Comparison of ENCODE assay signal across 15 cellular contexts in genomic region chr4:56408978-56409377, GRCh38. TPM values are rescaled to one million over a fixed set of nuclear protein-coding genes. Genes with fewer than 3 reads are reported as not detected.
DNase-seq lines count a peak whose midpoint lies in the region; ATAC-seq, FAIRE-seq and TF ChIP-seq lines count a peak whose summit lies in the region.
"Had no signal": no experiment of that assay in that cellular context is flagged by ENCODE, and none has a peak within 500 bp of the region (broad histone marks: within the 10 kb centered on the region; RNA-seq: fewer than 3 reads in every experiment).

No MANE protein-coding gene starts in this region.

- TF ChIP-seq CTCF in HepG2 (CRISPR knock-in tag; IDR thresholded peaks at IDR 0.05) (no peak), right lobe of liver (IDR thresholded peaks at IDR 0.05) (no peak), H1 (IDR thresholded peaks at IDR 0.05; ENCODE audit: control extremely low read depth in 1 of 3, insufficient read depth in 1 of 3, low read depth in 1 of 3, low read length in 3 of 3) (no peak), nephron (IDR thresholded peaks at IDR 0.05; ENCODE audit: unreplicated experiment in 3 of 3) (no peak), prostate gland (IDR thresholded peaks at IDR 0.05) (no peak)

- H3K23me2 ChIP-seq in H1 (ENCODE audit: low read depth, low read length) = no peaks in the 10 kb centered on the region

- H3K18ac ChIP-seq in H1 (ENCODE audit: extremely low read depth, low read length) = no peak overlapping the region

- no peak overlapping the region for H2BK12ac ChIP-seq in H1 (ENCODE audit: low read depth, low read length)

- no peak for TF ChIP-seq EP300 in HepG2 (IDR thresholded peaks at IDR 0.05; ENCODE audit: low read depth in 2 of 2, low read length in 2 of 2)
- no peak for TF ChIP-seq EP300 in HepG2 (CRISPR knock-in tag; IDR thresholded peaks at IDR 0.05; ENCODE audit: borderline replicate concordance)
- no peak for TF ChIP-seq EP300 in H1 (IDR thresholded peaks at IDR 0.05; ENCODE audit: borderline replicate concordance in 1 of 2, low read depth in 2 of 2, low read length in 2 of 2)

- H2BK15ac ChIP-seq in H1 (ENCODE audit: low read length) = no peak overlapping the region

- no peaks in the 10 kb centered on the region; the same call in 1 of the 2 replicates for H3K79me1 ChIP-seq in H1 (ENCODE audit: low read depth, low read length)

- no peak overlapping the region for H2BK120ac ChIP-seq in H1 (replicated peaks; ENCODE audit: low read depth, low read length)

- ATAC-seq in HepG2 = no peak
- no peak for ATAC-seq in right lobe of liver
- ATAC-seq in HG02571 (IDR thresholded peaks at IDR 0.05; ENCODE audit: unreplicated experiment) = no peak
- ATAC-seq: PC-3 had no signal

- DNase-seq in HepG2 (ENCODE audit: low spot score) (no peak), right lobe of liver (no peak), H1 (ENCODE audit: low read depth in 1 of 2, low spot score in 2 of 2) (no peak), SK-N-DZ (ENCODE audit: low spot score) (no peak), T1000 (lab: John Stamatoyannopoulos, UW) (no peak), prostate gland (ENCODE audit: low spot score) (no peak)
- DNase-seq: C1 segment of cervical spinal cord, MM.1S, NCI-H1105 treated with DMSO at 0.1 percent for 48 hours, NCI-H187, PC-3 had no signal

- H3K36me3 ChIP-seq in HepG2 (replicated peaks in 1 of 2; ENCODE audit: control insufficient read depth in 1 of 2, insufficient read depth in 2 of 2, low read length in 2 of 2) (peaks cover 9 to 36% of the 10 kb centered on the region in 2 experiments), right lobe of liver (no peaks in the 10 kb centered on the region), H1 (ENCODE audit: control insufficient read depth in 2 of 4, insufficient read depth in 4 of 4, low read length in 3 of 4) (peaks cover 2 to 30% (median 21%) of the 10 kb centered on the region in 4 experiments; a peak in 7 of 8 replicates), prostate gland (no peaks in the 10 kb centered on the region)

- CTCF ChIA-PET in HepG2 (lab: Yijun Ruan, JAX; ENCODE audit: low intra/inter-chr PET ratio, low total read pairs) (no interaction called here), H1 (lab: Charles Lee; ENCODE audit: partially characterized antibody) (interaction anchor here (0.7 kb wide), 1 partner anchor 27 kb away, joined by 3 read pairs; the partner anchor contains the start of gene PPAT)

- H4K8ac ChIP-seq in H1 (ENCODE audit: extremely low read depth, insufficient read depth, low read length) = no peak overlapping the region

- no peak overlapping the region for H2BK20ac ChIP-seq in H1 (ENCODE audit: low read length)

- no peaks in the 10 kb centered on the region for H4K20me1 ChIP-seq in HepG2 (ENCODE audit: insufficient read depth, low read length)
- H4K20me1 ChIP-seq in H1 (replicated peaks in 1 of 2; ENCODE audit: control insufficient read depth in 1 of 2, insufficient read depth in 2 of 2, low read length in 2 of 2) = peaks cover 4 to 11% of the 10 kb centered on the region in 2 experiments

- no peak overlapping the region for H4K91ac ChIP-seq in H1 (replicated peaks; ENCODE audit: insufficient read length, low read length)

- no peak overlapping the region for H3K14ac ChIP-seq in H1 (ENCODE audit: insufficient read length)

- FAIRE-seq in HepG2 (lab: Jason Lieb, UNC) = no peak
- no peak for FAIRE-seq in H1 (lab: Jason Lieb, UNC)

- H3K9ac ChIP-seq in HepG2 (ENCODE audit: insufficient read depth, low read depth, low read length) = no peak overlapping the region
- no peak overlapping the region for H3K9ac ChIP-seq in H1 (replicated peaks in 1 of 4; ENCODE audit: extremely low read depth in 1 of 4, low read depth in 3 of 4, low read length in 3 of 4)
- H3K9ac ChIP-seq: KMS-11 had no signal

- H3K27me3 Mint-ChIP-seq in nephron (ENCODE audit: low read depth) = no peaks in the 10 kb centered on the region

- no peak for TF ChIP-seq RAD21 in HepG2 (CRISPR knock-in tag; IDR thresholded peaks at IDR 0.05)
- TF ChIP-seq RAD21 in H1 (IDR thresholded peaks at IDR 0.05 in 1 of 2, conservative IDR thresholded peaks at IDR 0.05 in 1 of 2; ENCODE audit: low read depth in 2 of 2, low read length in 2 of 2) = no peak

- peak overlapping the region; percentile 97 to 99 (median 98) for H3K27ac Mint-ChIP-seq in nephron

- TF ChIP-seq POLR2A in HepG2 (IDR thresholded peaks at IDR 0.05; ENCODE audit: insufficient read depth in 1 of 2, low read depth in 2 of 2, low read length in 2 of 2) = no peak
- no peak for TF ChIP-seq POLR2A in right lobe of liver (IDR thresholded peaks at IDR 0.05)
- no peak for TF ChIP-seq POLR2A in H1 (IDR thresholded peaks at IDR 0.05; ENCODE audit: control extremely low read depth in 1 of 2, low read depth in 2 of 2, low read length in 2 of 2)
- no peak for TF ChIP-seq POLR2A in prostate gland (IDR thresholded peaks at IDR 0.05)

- H3K23ac ChIP-seq in H1 (ENCODE audit: insufficient read length) = no peak overlapping the region

- no peaks in the 10 kb centered on the region for H3K9me3 Mint-ChIP-seq in nephron

- H3K4me3 ChIP-seq in HepG2 (replicated peaks in 1 of 3; ENCODE audit: insufficient read depth in 1 of 3, low read depth in 2 of 3, low read length in 3 of 3) (no peak overlapping the region), right lobe of liver (no peak overlapping the region), H1 (ENCODE audit: extremely low read depth in 1 of 4, insufficient read depth in 2 of 4, low read depth in 3 of 4, low read length in 4 of 4) (no peak overlapping the region), prostate gland (no peak overlapping the region)

- in situ Hi-C loops in HepG2 (cut with HindIII; ENCODE audit: extremely low pct_ligation_motif_present, low pct_unique_long_range_greater_than_20kb) = no loop called here

- H3K56ac ChIP-seq in H1 (replicated peaks; ENCODE audit: insufficient read length, low read depth, low read length) = no peak overlapping the region

- H3K27ac ChIP-seq in HepG2 (ENCODE audit: extremely low read length, insufficient read depth, low read length) = no peak overlapping the region
- no peak overlapping the region for H3K27ac ChIP-seq in right lobe of liver
- H3K27ac ChIP-seq in H1 (ENCODE audit: low read depth, low read length) = peak overlapping the region; percentile 5; the same call in 1 of the 2 replicates
- H3K27ac ChIP-seq in prostate gland = no peak overlapping the region
- H3K27ac ChIP-seq: HL-60, KMS-11 had no signal

- H4K5ac ChIP-seq in H1 (ENCODE audit: insufficient read length, low read depth, low read length) = no peak overlapping the region

- peaks cover 37% of the 10 kb centered on the region for H3K4me1 Mint-ChIP-seq in nephron

- H3K36me3 Mint-ChIP-seq in nephron (ENCODE audit: low read depth) = peaks cover 17% of the 10 kb centered on the region

- H2BK5ac ChIP-seq in H1 (ENCODE audit: low read depth, low read length) = no peak overlapping the region

- POLR2A ChIA-PET in HepG2 (lab: Yijun Ruan, JAX) = no interaction called here
- POLR2A ChIA-PET in H1 (lab: Charles Lee; ENCODE audit: partially characterized antibody) = interaction anchor here (0.9 kb wide), 1 partner anchor 22 kb away, joined by 10 read pairs; the partner anchor contains the start of gene AASDH

- no peak overlapping the region for H2AK5ac ChIP-seq in H1 (ENCODE audit: low read depth, low read length)

- H3K27me3 ChIP-seq in HepG2 (ENCODE audit: control insufficient read depth in 1 of 2, insufficient read depth in 2 of 2, low read length in 2 of 2) (no peaks in the 10 kb centered on the region), right lobe of liver (no peaks in the 10 kb centered on the region), H1 (replicated peaks in 1 of 4; ENCODE audit: control insufficient read depth in 3 of 4, extremely low read depth in 1 of 4, insufficient read depth in 3 of 4, low read length in 3 of 4) (no peaks in the 10 kb centered on the region), prostate gland (replicated peaks; ENCODE audit: insufficient read depth) (no peaks in the 10 kb centered on the region)

- H3K79me2 ChIP-seq in HepG2 (ENCODE audit: insufficient read depth, low read length) = peaks cover 56% of the 10 kb centered on the region
- peaks cover 4 to 86% of the 10 kb centered on the region in 2 experiments for H3K79me2 ChIP-seq in H1 (ENCODE audit: control insufficient read depth in 1 of 2, insufficient read depth in 2 of 2, low read length in 2 of 2)

- H3K4me2 ChIP-seq in HepG2 (ENCODE audit: low read depth, low read length) (no peak overlapping the region), H1 (ENCODE audit: insufficient read depth in 1 of 2, low read depth in 2 of 2, low read length in 2 of 2) (no peak overlapping the region)
- H3K4me2 ChIP-seq: KMS-11 had no signal

- WGBS in HepG2 (ENCODE audit: low lambda C conversion rate) = 98% methylated on average over 2 of the region's 2 CpGs
- WGBS in right lobe of liver (ENCODE audit: insufficient coverage, low coverage, low lambda C conversion rate, missing lambda C conversion rate) = 96% methylated on average over 2 of the region's 2 CpGs
- 85% methylated on average over 2 of the region's 2 CpGs; no CpG with 5 or more reads in 1 of the 2 experiments for WGBS in H1 (ENCODE audit: extremely low coverage in 1 of 2, insufficient coverage in 1 of 2, insufficient read length in 1 of 2, insufficient replicate concordance in 2 of 2, low coverage in 1 of 2, low lambda C conversion rate in 2 of 2, missing lambda C conversion rate in 1 of 2), 2 experiments
- WGBS in prostate gland = 89% methylated on average over 2 of the region's 2 CpGs

- H3K4me1 ChIP-seq in HepG2 (ENCODE audit: insufficient read depth, low read length) (peaks cover 24% of the 10 kb centered on the region), right lobe of liver (peaks cover 0 to 8% (median 0%) of the 10 kb centered on the region in 4 donors), H1 (replicated peaks in 1 of 4; ENCODE audit: control insufficient read depth in 3 of 4, insufficient read depth in 4 of 4, low read length in 3 of 4) (peaks cover 0 to 16% (median 2%) of the 10 kb centered on the region in 4 experiments; a peak in 3 of 7 replicates), prostate gland (replicated peaks) (no peaks in the 10 kb centered on the region)

- no TSS peak for BruUV-seq in HepG2 (replicated peaks; lab: Mats Ljungman, UMichigan)

- no peaks in the 10 kb centered on the region for H3K9me3 ChIP-seq in HepG2 (ENCODE audit: low read length)
- no peaks in the 10 kb centered on the region for H3K9me3 ChIP-seq in right lobe of liver
- no peaks in the 10 kb centered on the region for H3K9me3 ChIP-seq in H1 (ENCODE audit: insufficient read depth in 2 of 2, low read depth in 1 of 2, low read length in 1 of 2)
- no peaks in the 10 kb centered on the region for H3K9me3 ChIP-seq in prostate gland

- no peak overlapping the region for H3K4ac ChIP-seq in H1 (replicated peaks; ENCODE audit: insufficient read length, low read depth, low read length)

- H2AFZ ChIP-seq in HepG2 (ENCODE audit: low read length) (no peak overlapping the region), H1 (ENCODE audit: low read length) (no peak overlapping the region)

- H3K4me3 Mint-ChIP-seq in nephron = no peak overlapping the region

- intact Hi-C loops in HepG2 (cut with micrococcal nuclease; ENCODE audit: unreplicated experiment) (no loop called here), right lobe of liver (cut with DNase I) (no loop called here), prostate gland (cut with DNase I) (no loop called here)

RNA-seq across cellular contexts. Expression of gene AASDH, which starts 21.7 kb away (rescaled TPM):
- 12.6 and 16.8 TPM in 2 replicates for total RNA-seq in HepG2 (2016; rRNA removed; fragmentation: Illumina TruSeq; extraction: Trizol)
- 3.0 and 5.9 TPM in 2 replicates for total RNA-seq in HepG2 (2016; cell fraction: cytosol; rRNA removed; fragmentation: Illumina TruSeq; extraction: Trizol; ENCODE audit: low read depth)
- total RNA-seq in HepG2 (2016; cell fraction: insoluble cytoplasmic fraction; rRNA removed; fragmentation: Illumina TruSeq; extraction: Trizol) = 12.0 and 16.5 TPM in 2 replicates
- total RNA-seq in HepG2 (2016; cell fraction: membrane; rRNA removed; fragmentation: Illumina TruSeq; extraction: Trizol) = 4.5 and 5.5 TPM in 2 replicates
- total RNA-seq in HepG2 (2016; cell fraction: nucleus; rRNA removed; fragmentation: Illumina TruSeq; extraction: Trizol) = 15.5 and 16.0 TPM in 2 replicates
- polyA plus RNA-seq in HepG2 (2011; rRNA removed) = 7.8 and 14.1 TPM in 2 replicates
- polyA plus RNA-seq in HepG2 (2011; cell fraction: cytosol; rRNA removed) = 2.9 and 4.6 TPM in 2 replicates
- polyA plus RNA-seq in HepG2 (2011; cell fraction: nucleus; rRNA removed) = 9.1 and 12.4 TPM in 2 replicates
- 5.0 and 6.6 TPM in 2 replicates for polyA plus RNA-seq in HepG2 (2012)
- polyA plus RNA-seq in HepG2 (2016; cell fraction: cytosol; fragmentation: Illumina TruSeq; extraction: Trizol; ENCODE audit: low read depth) = 0.38 and 0.55 TPM in 2 replicates
- polyA plus RNA-seq in HepG2 (2016; cell fraction: insoluble cytoplasmic fraction; fragmentation: Illumina TruSeq; extraction: Trizol; ENCODE audit: low read depth) = 7.9 and 9.8 TPM in 2 replicates
- 1.1 and 1.3 TPM in 2 replicates for polyA plus RNA-seq in HepG2 (2016; cell fraction: membrane; fragmentation: Illumina TruSeq; extraction: Trizol; ENCODE audit: low read depth)
- 11.8 and 13.3 TPM in 2 replicates for polyA plus RNA-seq in HepG2 (2016; cell fraction: nucleus; fragmentation: Illumina TruSeq; extraction: Trizol; ENCODE audit: insufficient read depth, low read depth)
- 5.4 and 6.8 TPM in 2 replicates for polyA minus RNA-seq in HepG2 (2011; rRNA and poly(A)+ RNA removed; ENCODE audit: low replicate concordance)
- 4.6 and 5.3 TPM in 2 replicates for polyA minus RNA-seq in HepG2 (2011; cell fraction: cytosol; rRNA and poly(A)+ RNA removed)
- 38.4 and 47.6 TPM in 2 replicates for polyA minus RNA-seq in HepG2 (2011; cell fraction: nucleus; rRNA and poly(A)+ RNA removed)
- 10 to 100 TPM in 1 of 6 experiments, 1 to 10 TPM in 5; 4.8 to 10.1 (median 5.5) TPM for total RNA-seq in right lobe of liver
- total RNA-seq in H1 (2021; fragmentation: NEBNext Ultra II Directional; extraction: Animal tissue kit (Norgen Biotek cat#: 25700)) = 10.9 and 13.3 TPM in 2 replicates
- polyA plus RNA-seq in H1 (2011; rRNA removed) = 8.0 and 11.3 TPM in 2 replicates
- 7.1 TPM for polyA plus RNA-seq in H1 (2011; cell fraction: cytosol; rRNA removed)
- 3.1 TPM for polyA plus RNA-seq in H1 (2011; cell fraction: nucleus; rRNA removed)
- polyA plus RNA-seq in H1 (2012, experiment 1 of 2) = 6.2 to 8.8 TPM (median 6.9 TPM) in 4 replicates
- polyA plus RNA-seq in H1 (2012, experiment 2 of 2) = 0.52 TPM
- polyA plus RNA-seq in H1 (2013, experiment 1 of 2) = 8.8 TPM
- 7.5 TPM for polyA plus RNA-seq in H1 (2013, experiment 2 of 2)
- polyA minus RNA-seq in H1 (2011; rRNA and poly(A)+ RNA removed) = 16.8 and 22.0 TPM in 2 replicates
- 6.9 TPM for polyA minus RNA-seq in H1 (2011; cell fraction: cytosol; rRNA and poly(A)+ RNA removed)
- polyA minus RNA-seq in H1 (2011; cell fraction: nucleus; rRNA and poly(A)+ RNA removed) = 20.9 TPM
- polyA plus RNA-seq in SK-N-DZ (2014; cell fraction: cytosol; rRNA removed) = 9.6 and 11.9 TPM in 2 replicates
- 14.6 and 15.5 TPM in 2 replicates for polyA plus RNA-seq in SK-N-DZ (2014; cell fraction: nucleus; rRNA removed)
- 10 to 100 TPM; 12.8 to 18.5 TPM for total RNA-seq in prostate gland

RNA-seq across cellular contexts. Expression of gene PPAT, which starts 26.4 kb away (rescaled TPM):
- total RNA-seq in HepG2 (2016; rRNA removed; fragmentation: Illumina TruSeq; extraction: Trizol) (62.6 and 98.4 TPM in 2 replicates), right lobe of liver (1 to 10 TPM; 4.4 to 8.5 (median 7.1) TPM), prostate gland (10 to 100 TPM in 1 of 2 donors, 1 to 10 TPM in 1; 7.0 to 12.2 TPM)
- total RNA-seq in HepG2 (2016; cell fraction: cytosol; rRNA removed; fragmentation: Illumina TruSeq; extraction: Trizol; ENCODE audit: low read depth) = 5.3 and 7.1 TPM in 2 replicates
- total RNA-seq in HepG2 (2016; cell fraction: insoluble cytoplasmic fraction; rRNA removed; fragmentation: Illumina TruSeq; extraction: Trizol) = 59.7 and 95.9 TPM in 2 replicates
- total RNA-seq in HepG2 (2016; cell fraction: membrane; rRNA removed; fragmentation: Illumina TruSeq; extraction: Trizol) = 19.1 and 23.2 TPM in 2 replicates
- total RNA-seq in HepG2 (2016; cell fraction: nucleus; rRNA removed; fragmentation: Illumina TruSeq; extraction: Trizol) = 44.4 and 47.9 TPM in 2 replicates
- polyA plus RNA-seq in HepG2 (2011; rRNA removed) (13.7 and 16.9 TPM in 2 replicates), H1 (2011; rRNA removed) (15.6 and 24.5 TPM in 2 replicates)
- polyA plus RNA-seq in HepG2 (2011; cell fraction: cytosol; rRNA removed) = 6.9 and 9.4 TPM in 2 replicates
- 5.9 and 6.3 TPM in 2 replicates for polyA plus RNA-seq in HepG2 (2011; cell fraction: nucleus; rRNA removed)
- polyA plus RNA-seq in HepG2 (2012) = 21.9 and 23.3 TPM in 2 replicates
- polyA plus RNA-seq in HepG2 (2016; cell fraction: cytosol; fragmentation: Illumina TruSeq; extraction: Trizol; ENCODE audit: low read depth) = 1.6 and 1.8 TPM in 2 replicates
- 64.9 and 70.4 TPM in 2 replicates for polyA plus RNA-seq in HepG2 (2016; cell fraction: insoluble cytoplasmic fraction; fragmentation: Illumina TruSeq; extraction: Trizol; ENCODE audit: low read depth)
- polyA plus RNA-seq in HepG2 (2016; cell fraction: membrane; fragmentation: Illumina TruSeq; extraction: Trizol; ENCODE audit: low read depth) = 6.4 and 7.7 TPM in 2 replicates
- polyA plus RNA-seq in HepG2 (2016; cell fraction: nucleus; fragmentation: Illumina TruSeq; extraction: Trizol; ENCODE audit: insufficient read depth, low read depth) = 39.8 and 45.4 TPM in 2 replicates
- polyA minus RNA-seq in HepG2 (2011; rRNA and poly(A)+ RNA removed; ENCODE audit: low replicate concordance) = 16.1 and 21.7 TPM in 2 replicates
- 11.9 and 16.3 TPM in 2 replicates for polyA minus RNA-seq in HepG2 (2011; cell fraction: cytosol; rRNA and poly(A)+ RNA removed)
- polyA minus RNA-seq in HepG2 (2011; cell fraction: nucleus; rRNA and poly(A)+ RNA removed) = 25.0 and 29.1 TPM in 2 replicates
- 98.4 and 104 TPM in 2 replicates for total RNA-seq in H1 (2021; fragmentation: NEBNext Ultra II Directional; extraction: Animal tissue kit (Norgen Biotek cat#: 25700))
- 30.2 TPM for polyA plus RNA-seq in H1 (2011; cell fraction: cytosol; rRNA removed)
- polyA plus RNA-seq in H1 (2011; cell fraction: nucleus; rRNA removed) = 17.9 TPM
- 40.1 to 85.5 TPM (median 49.6 TPM) in 4 replicates for polyA plus RNA-seq in H1 (2012, experiment 1 of 2)
- 4.1 TPM for polyA plus RNA-seq in H1 (2012, experiment 2 of 2)
- 44.6 TPM for polyA plus RNA-seq in H1 (2013, experiment 1 of 2)
- 43.8 TPM for polyA plus RNA-seq in H1 (2013, experiment 2 of 2)
- 36.1 and 42.1 TPM in 2 replicates for polyA minus RNA-seq in H1 (2011; rRNA and poly(A)+ RNA removed)
- polyA minus RNA-seq in H1 (2011; cell fraction: cytosol; rRNA and poly(A)+ RNA removed) = 39.9 TPM
- 36.2 TPM for polyA minus RNA-seq in H1 (2011; cell fraction: nucleus; rRNA and poly(A)+ RNA removed)
- 75.1 and 75.8 TPM in 2 replicates for polyA plus RNA-seq in SK-N-DZ (2014; cell fraction: cytosol; rRNA removed)
- polyA plus RNA-seq in SK-N-DZ (2014; cell fraction: nucleus; rRNA removed) = 59.2 and 67.8 TPM in 2 replicates

RNA-seq across cellular contexts. Expression of gene PAICS, which starts 27.1 kb away (rescaled TPM):
- total RNA-seq in HepG2 (2016; rRNA removed; fragmentation: Illumina TruSeq; extraction: Trizol) (249 and 453 TPM in 2 replicates), right lobe of liver (10 to 100 TPM; 39.8 to 77.5 (median 54.2) TPM), prostate gland (10 to 100 TPM; 33.2 to 43.3 TPM)
- 32.8 and 38.2 TPM in 2 replicates for total RNA-seq in HepG2 (2016; cell fraction: cytosol; rRNA removed; fragmentation: Illumina TruSeq; extraction: Trizol; ENCODE audit: low read depth)
- 251 and 440 TPM in 2 replicates for total RNA-seq in HepG2 (2016; cell fraction: insoluble cytoplasmic fraction; rRNA removed; fragmentation: Illumina TruSeq; extraction: Trizol)
- total RNA-seq in HepG2 (2016; cell fraction: membrane; rRNA removed; fragmentation: Illumina TruSeq; extraction: Trizol) = 86.3 and 100 TPM in 2 replicates
- total RNA-seq in HepG2 (2016; cell fraction: nucleus; rRNA removed; fragmentation: Illumina TruSeq; extraction: Trizol) = 120 and 133 TPM in 2 replicates
- polyA plus RNA-seq in HepG2 (2011; rRNA removed) (165 and 241 TPM in 2 replicates), H1 (2011; rRNA removed) (267 and 456 TPM in 2 replicates)
- 131 and 167 TPM in 2 replicates for polyA plus RNA-seq in HepG2 (2011; cell fraction: cytosol; rRNA removed)
- polyA plus RNA-seq in HepG2 (2011; cell fraction: nucleus; rRNA removed) = 70.5 and 75.1 TPM in 2 replicates
- polyA plus RNA-seq in HepG2 (2012) = 143 and 229 TPM in 2 replicates
- polyA plus RNA-seq in HepG2 (2016; cell fraction: cytosol; fragmentation: Illumina TruSeq; extraction: Trizol; ENCODE audit: low read depth) = 44.9 and 45.4 TPM in 2 replicates
- polyA plus RNA-seq in HepG2 (2016; cell fraction: insoluble cytoplasmic fraction; fragmentation: Illumina TruSeq; extraction: Trizol; ENCODE audit: low read depth) = 478 and 487 TPM in 2 replicates
- polyA plus RNA-seq in HepG2 (2016; cell fraction: membrane; fragmentation: Illumina TruSeq; extraction: Trizol; ENCODE audit: low read depth) = 72.6 and 81.2 TPM in 2 replicates
- 160 and 165 TPM in 2 replicates for polyA plus RNA-seq in HepG2 (2016; cell fraction: nucleus; fragmentation: Illumina TruSeq; extraction: Trizol; ENCODE audit: insufficient read depth, low read depth)
- 99.6 and 124 TPM in 2 replicates for polyA minus RNA-seq in HepG2 (2011; rRNA and poly(A)+ RNA removed; ENCODE audit: low replicate concordance)
- 75.2 and 84.6 TPM in 2 replicates for polyA minus RNA-seq in HepG2 (2011; cell fraction: cytosol; rRNA and poly(A)+ RNA removed)
- polyA minus RNA-seq in HepG2 (2011; cell fraction: nucleus; rRNA and poly(A)+ RNA removed) = 143 TPM in 2 replicates
- 487 and 512 TPM in 2 replicates for total RNA-seq in H1 (2021; fragmentation: NEBNext Ultra II Directional; extraction: Animal tissue kit (Norgen Biotek cat#: 25700))
- 348 TPM for polyA plus RNA-seq in H1 (2011; cell fraction: cytosol; rRNA removed)
- polyA plus RNA-seq in H1 (2011; cell fraction: nucleus; rRNA removed) = 152 TPM
- 291 to 529 TPM (median 333 TPM) in 4 replicates for polyA plus RNA-seq in H1 (2012, experiment 1 of 2)
- 47.0 TPM for polyA plus RNA-seq in H1 (2012, experiment 2 of 2)
- 307 TPM for polyA plus RNA-seq in H1 (2013, experiment 1 of 2)
- 308 TPM for polyA plus RNA-seq in H1 (2013, experiment 2 of 2)
- polyA minus RNA-seq in H1 (2011; rRNA and poly(A)+ RNA removed) = 219 and 256 TPM in 2 replicates
- 110 TPM for polyA minus RNA-seq in H1 (2011; cell fraction: cytosol; rRNA and poly(A)+ RNA removed)
- polyA minus RNA-seq in H1 (2011; cell fraction: nucleus; rRNA and poly(A)+ RNA removed) = 170 TPM
- 197 and 217 TPM in 2 replicates for polyA plus RNA-seq in SK-N-DZ (2014; cell fraction: cytosol; rRNA removed)
- 122 and 133 TPM in 2 replicates for polyA plus RNA-seq in SK-N-DZ (2014; cell fraction: nucleus; rRNA removed)

RNA-seq across cellular contexts. Expression of gene SRP72, which starts 58.4 kb away (rescaled TPM):
- total RNA-seq in HepG2 (2016; rRNA removed; fragmentation: Illumina TruSeq; extraction: Trizol) (75.6 and 126 TPM in 2 replicates), right lobe of liver (10 to 100 TPM; 41.3 to 54.8 (median 46.6) TPM), prostate gland (10 to 100 TPM; 41.4 to 46.9 TPM)
- 13.0 and 14.5 TPM in 2 replicates for total RNA-seq in HepG2 (2016; cell fraction: cytosol; rRNA removed; fragmentation: Illumina TruSeq; extraction: Trizol; ENCODE audit: low read depth)
- 74.7 and 123 TPM in 2 replicates for total RNA-seq in HepG2 (2016; cell fraction: insoluble cytoplasmic fraction; rRNA removed; fragmentation: Illumina TruSeq; extraction: Trizol)
- 40.7 and 48.1 TPM in 2 replicates for total RNA-seq in HepG2 (2016; cell fraction: membrane; rRNA removed; fragmentation: Illumina TruSeq; extraction: Trizol)
- 73.8 and 86.5 TPM in 2 replicates for total RNA-seq in HepG2 (2016; cell fraction: nucleus; rRNA removed; fragmentation: Illumina TruSeq; extraction: Trizol)
- polyA plus RNA-seq in HepG2 (2011; rRNA removed) (46.1 and 64.9 TPM in 2 replicates), H1 (2011; rRNA removed) (24.4 and 37.7 TPM in 2 replicates)
- polyA plus RNA-seq in HepG2 (2011; cell fraction: cytosol; rRNA removed) = 34.7 and 51.4 TPM in 2 replicates
- polyA plus RNA-seq in HepG2 (2011; cell fraction: nucleus; rRNA removed) = 23.9 and 32.9 TPM in 2 replicates
- polyA plus RNA-seq in HepG2 (2012) = 58.2 and 72.9 TPM in 2 replicates
- 14.8 and 15.2 TPM in 2 replicates for polyA plus RNA-seq in HepG2 (2016; cell fraction: cytosol; fragmentation: Illumina TruSeq; extraction: Trizol; ENCODE audit: low read depth)
- 105 and 107 TPM in 2 replicates for polyA plus RNA-seq in HepG2 (2016; cell fraction: insoluble cytoplasmic fraction; fragmentation: Illumina TruSeq; extraction: Trizol; ENCODE audit: low read depth)
- 27.5 and 32.0 TPM in 2 replicates for polyA plus RNA-seq in HepG2 (2016; cell fraction: membrane; fragmentation: Illumina TruSeq; extraction: Trizol; ENCODE audit: low read depth)
- 63.6 and 67.8 TPM in 2 replicates for polyA plus RNA-seq in HepG2 (2016; cell fraction: nucleus; fragmentation: Illumina TruSeq; extraction: Trizol; ENCODE audit: insufficient read depth, low read depth)
- 54.7 and 55.6 TPM in 2 replicates for polyA minus RNA-seq in HepG2 (2011; rRNA and poly(A)+ RNA removed; ENCODE audit: low replicate concordance)
- polyA minus RNA-seq in HepG2 (2011; cell fraction: cytosol; rRNA and poly(A)+ RNA removed) = 125 and 129 TPM in 2 replicates
- 141 and 163 TPM in 2 replicates for polyA minus RNA-seq in HepG2 (2011; cell fraction: nucleus; rRNA and poly(A)+ RNA removed)
- 139 and 144 TPM in 2 replicates for total RNA-seq in H1 (2021; fragmentation: NEBNext Ultra II Directional; extraction: Animal tissue kit (Norgen Biotek cat#: 25700))
- polyA plus RNA-seq in H1 (2011; cell fraction: cytosol; rRNA removed) = 53.7 TPM
- 57.6 TPM for polyA plus RNA-seq in H1 (2011; cell fraction: nucleus; rRNA removed)
- 91.0 to 130 TPM (median 95.4 TPM) in 4 replicates for polyA plus RNA-seq in H1 (2012, experiment 1 of 2)
- polyA plus RNA-seq in H1 (2012, experiment 2 of 2) = 6.4 TPM
- 219 TPM for polyA plus RNA-seq in H1 (2013, experiment 1 of 2)
- polyA plus RNA-seq in H1 (2013, experiment 2 of 2) = 212 TPM
- 157 and 257 TPM in 2 replicates for polyA minus RNA-seq in H1 (2011; rRNA and poly(A)+ RNA removed)
- polyA minus RNA-seq in H1 (2011; cell fraction: cytosol; rRNA and poly(A)+ RNA removed) = 106 TPM
- polyA minus RNA-seq in H1 (2011; cell fraction: nucleus; rRNA and poly(A)+ RNA removed) = 109 TPM
- 53.3 and 56.6 TPM in 2 replicates for polyA plus RNA-seq in SK-N-DZ (2014; cell fraction: cytosol; rRNA removed)
- 36.9 and 38.8 TPM in 2 replicates for polyA plus RNA-seq in SK-N-DZ (2014; cell fraction: nucleus; rRNA removed)

Comparison
In these comparisons a context has a peak if more than half of its experiments do, and no peak if none do; other contexts are left out.
1. Of the 41 proteins assayed by ChIP-seq in both HepG2 and H1: peak only in HepG2: none; only in H1: KDM1A; in both: none; in neither: 40.